32 cellular contexts compared by ENCODE assay signal in genomic region chr15:57370929-57371328, GRCh38. TPM values are rescaled to one million over a fixed set of nuclear protein-coding genes. Genes with fewer than 3 reads are reported as not detected.
"Had no signal": no experiment of that assay in that cellular context is flagged by ENCODE, and none has a peak within 500 bp of the region (broad histone marks: within the 10 kb centered on the region; RNA-seq: fewer than 3 reads in every experiment).

No MANE protein-coding gene starts in this region.

- H3K36me3 ChIP-seq: breast epithelium, Peyer's patch had no signal

- ATAC-seq: activated CD8-positive, alpha-beta memory T cell treated with anti-CD3 and anti-CD28 coated beads, Interleukin-2, amount 10 ng/mL, durations not matched to agents 7 days and 5 days; body of pancreas; PC-3; Right ventricle myocardium inferior had no signal

- H3K27me3 ChIP-seq: body of pancreas, breast epithelium, Peyer's patch had no signal

- H3K9me3 ChIP-seq: body of pancreas, breast epithelium, Peyer's patch had no signal

- H3K4me3 ChIP-seq: body of pancreas, breast epithelium, Peyer's patch had no signal

- FAIRE-seq: astrocyte had no signal

- H3K4me1 ChIP-seq: breast epithelium, Peyer's patch had no signal

- H3K27ac ChIP-seq: body of pancreas, breast epithelium, Peyer's patch, RWPE1, VCaP had no signal

- DNase-seq: activated CD4-positive, alpha-beta memory T cell treated with anti-CD3 and anti-CD28 coated beads, Interleukin-2, amount 10 ng/mL, durations not matched to agents 7 days and 5 days; activated CD4-positive, alpha-beta T cell treated with anti-CD3 and anti-CD28 coated beads for 1 hour; activated CD4-positive, alpha-beta T cell treated with anti-CD3 and anti-CD28 coated beads for 48 hours; activated CD4-positive, CD25-positive, alpha-beta regulatory T cell; activated CD8-positive, alpha-beta memory T cell treated with anti-CD3 and anti-CD28 coated beads for 24 hours; activated CD8-positive, alpha-beta memory T cell treated with anti-CD3 and anti-CD28 coated beads, Interleukin-2, amount 10 ng/mL, durations not matched to agents 7 days and 5 days; activated gamma-delta T cell; activated naive CD4-positive, alpha-beta T cell treated with Interleukin-2 at 50 U/mL for 16 hours; activated naive CD8-positive, alpha-beta T cell treated with anti-CD3 and anti-CD28 coated beads, Interleukin-2, amount 10 ng/mL, durations not matched to agents 7 days and 5 days; activated T-cell treated with anti-CD3 and anti-CD28 coated beads, Interleukin-2, amount 50 U/mL, for 1 hour; body of pancreas; caudate nucleus; Karpas-422; KBM-7; NCI-H1105; NCI-H1417 treated with DMSO at 0.1 percent for 48 hours; NCI-H187 treated with DMSO at 0.1 percent for 48 hours; NCI-H2081 treated with DMSO at 0.1 percent for 48 hours; NCI-H345; NCI-H524 treated with DMSO at 0.1 percent for 48 hours; PC-3; Peyer's patch; SW 1271; T-helper 1 cell; T-helper 2 cell; T-helper 9 cell had no signal

RNA-seq across cellular contexts. Expression of gene CGNL1, which starts 5.4 kb away (rescaled TPM):
- total RNA-seq: activated CD4-positive, alpha-beta memory T cell treated with anti-CD3 and anti-CD28 coated beads, Interleukin-2, amount 10 ng/mL, durations not matched to agents 7 days and 5 days; activated CD8-positive, alpha-beta memory T cell treated with anti-CD3 and anti-CD28 coated beads, Interleukin-2, amount 10 ng/mL, durations not matched to agents 7 days and 5 days; activated naive CD8-positive, alpha-beta T cell treated with anti-CD3 and anti-CD28 coated beads, Interleukin-2, amount 10 ng/mL, durations not matched to agents 7 days and 5 days; activated T-helper 2 cell treated with anti-CD3 and anti-CD28 coated beads, Interferon-gamma antibody, Interleukin-2, Interleukin-4, amounts not matched to agents 10 μg/mL and 5 μg/mL and 100 μg/mL, durations not matched to agents 14 hours and 24 hours and 36 hours had no signal
